In the genomic region with DNA sequence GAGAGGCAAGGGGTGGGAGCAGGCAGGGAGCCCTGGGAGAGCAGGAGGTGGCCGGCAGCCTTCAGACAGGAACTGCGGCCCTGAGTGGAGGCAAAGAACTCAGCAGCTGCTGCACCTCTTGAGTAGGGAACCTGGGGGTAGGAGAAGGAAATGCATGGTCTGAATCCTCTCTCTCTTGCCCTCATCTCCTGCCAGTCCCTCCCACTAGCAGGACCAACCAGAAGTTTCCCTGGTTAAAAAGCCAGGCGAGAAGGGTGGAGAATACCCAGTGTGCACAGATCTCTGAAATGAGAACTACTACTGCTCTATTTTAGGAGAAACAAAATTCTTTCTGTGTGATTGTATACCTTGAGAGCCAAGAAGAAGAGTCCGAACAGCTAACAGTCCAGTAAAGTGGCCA, we compare ENCODE assay signal across 9 cellular contexts. TPM values are rescaled to one million over a fixed set of nuclear protein-coding genes. Genes with fewer than 3 reads are reported as not detected.
A peak's percentile ranks its signal among the peaks of the same experiment; 100 is the strongest.
DNase-seq lines count a peak whose midpoint lies in the region; ATAC-seq and TF ChIP-seq lines count a peak whose summit lies in the region.
"Had no signal": no experiment of that assay in that cellular context is flagged by ENCODE, and none has a peak within 500 bp of the region (broad histone marks: within the 10 kb centered on the region; RNA-seq: fewer than 3 reads in every experiment).

No MANE protein-coding gene starts in this region.

- POLR2A ChIA-PET in WTC11 (lab: Charles Lee): interaction anchor here (0.7 to 1.7 kb wide), 2 partner anchors 51 to 110 kb away, joined by 6 to 8 read pairs; a partner anchor contains a TSS

- intact Hi-C loops in left cardiac atrium (cut with DNase I): loop anchor here (2.0 to 10.0 kb wide), 2 partner anchors 50 to 54 kb away; a partner anchor contains a TSS
- intact Hi-C loops in gastrocnemius medialis (cut with DNase I; ENCODE audit: low total_unique reads): loop anchor here (2.0 to 5.0 kb wide), 2 partner anchors 64 to 197 kb away; no protein-coding TSS in a partner anchor

- H3K9me3 Mint-ChIP-seq in WTC11: no peaks in the 10 kb centered on the region
- no peaks in the 10 kb centered on the region for H3K9me3 Mint-ChIP-seq in activated T-helper 17 cell treated with anti-CD3 and anti-CD28 coated beads, Interleukin-2, amount 50 U/mL, for 72 hours
- H3K9me3 Mint-ChIP-seq: central memory CD8-positive, alpha-beta T cell had no signal

- no peaks in the 10 kb centered on the region for H3K27me3 Mint-ChIP-seq in WTC11 (ENCODE audit: low read depth)
- no peaks in the 10 kb centered on the region for H3K27me3 Mint-ChIP-seq in activated T-helper 17 cell treated with anti-CD3 and anti-CD28 coated beads, Interleukin-2, amount 50 U/mL, for 72 hours
- H3K27me3 Mint-ChIP-seq: central memory CD8-positive, alpha-beta T cell had no signal

- no peak; the same call in 1 of the 2 replicates for TF ChIP-seq CTCF in WTC11 (IDR thresholded peaks at IDR 0.05)
- no peak for TF ChIP-seq CTCF in gastrocnemius medialis (IDR thresholded peaks at IDR 0.05 in 4 of 5, conservative IDR thresholded peaks at IDR 0.05 in 1 of 5)

- H3K27ac Mint-ChIP-seq in WTC11: peak overlapping the region; percentile 60
- H3K27ac Mint-ChIP-seq in activated T-helper 17 cell treated with anti-CD3 and anti-CD28 coated beads, Interleukin-2, amount 50 U/mL, for 72 hours: no peak overlapping the region

- H3K4me1 Mint-ChIP-seq in WTC11: peaks cover 13% of the 10 kb centered on the region
- peaks cover 19% of the 10 kb centered on the region for H3K4me1 Mint-ChIP-seq in activated T-helper 17 cell treated with anti-CD3 and anti-CD28 coated beads, Interleukin-2, amount 50 U/mL, for 72 hours

- peaks cover 23 to 31% of the 10 kb centered on the region in 2 donors for H3K4me1 ChIP-seq in gastrocnemius medialis

- H3K27me3 ChIP-seq in gastrocnemius medialis: no peaks in the 10 kb centered on the region

- peak overlapping the region in 3 of 4 donors; percentile 24 to 29 (median 27) for H3K4me3 ChIP-seq in gastrocnemius medialis

- ATAC-seq in WTC11 (peak; percentile 97), left cardiac atrium (peak; percentile 66 to 69), gastrocnemius medialis (peak; percentile 29 to 63), GM21576 (IDR thresholded peaks at IDR 0.05; ENCODE audit: unreplicated experiment) (no peak), GM19467 (IDR thresholded peaks at IDR 0.05; ENCODE audit: unreplicated experiment) (no peak), GM21360 (IDR thresholded peaks at IDR 0.05; ENCODE audit: unreplicated experiment) (no peak)
- no peak for ATAC-seq in activated T-helper 17 cell treated with anti-CD3 and anti-CD28 coated beads, Interleukin-2, amount 50 U/mL, for 72 hours (replicated peaks)

- H3K4me3 Mint-ChIP-seq in WTC11: no peak overlapping the region
- H3K4me3 Mint-ChIP-seq in activated T-helper 17 cell treated with anti-CD3 and anti-CD28 coated beads, Interleukin-2, amount 50 U/mL, for 72 hours: no peak overlapping the region
- H3K4me3 Mint-ChIP-seq: central memory CD8-positive, alpha-beta T cell had no signal

- no peak for TF ChIP-seq POLR2A in gastrocnemius medialis (IDR thresholded peaks at IDR 0.05)

- CTCF ChIA-PET in WTC11 (lab: Charles Lee): interaction anchor here (0.8 to 3.2 kb wide), 38 partner anchors 7 to 461 kb away, joined by 3 to 68 read pairs (median 8); a partner anchor contains a TSS

- peaks cover 17% of the 10 kb centered on the region for H3K36me3 Mint-ChIP-seq in WTC11
- H3K36me3 Mint-ChIP-seq in activated T-helper 17 cell treated with anti-CD3 and anti-CD28 coated beads, Interleukin-2, amount 50 U/mL, for 72 hours (ENCODE audit: low read depth): peaks cover 23% of the 10 kb centered on the region

- DNase-seq in GDM1 (lab: John Stamatoyannopoulos, UW): peak; percentile 76
- peak; percentile 44 for DNase-seq in WTC11 (ENCODE audit: low spot score)
- DNase-seq in left cardiac atrium: no peak
- DNase-seq in gastrocnemius medialis: no peak

- in situ Hi-C loops in gastrocnemius medialis (cut with MboI; ENCODE audit: low sequenced_read_pairs in 4 of 4): loop anchor here in 3 of 4 donors (10.0 kb wide), 1 partner anchor 54 kb away; a partner anchor contains a TSS

- no peaks in the 10 kb centered on the region for H3K36me3 ChIP-seq in gastrocnemius medialis

- H3K9me3 ChIP-seq in gastrocnemius medialis: no peaks in the 10 kb centered on the region

- peak overlapping the region; percentile 78 to 80 (median 79) for H3K27ac ChIP-seq in gastrocnemius medialis

TF ChIP-seq in WTC11, 78 proteins besides CTCF, POLR2A, EP300 and RAD21 (continues in another document):
- TF ChIP-seq, protein P1, sequence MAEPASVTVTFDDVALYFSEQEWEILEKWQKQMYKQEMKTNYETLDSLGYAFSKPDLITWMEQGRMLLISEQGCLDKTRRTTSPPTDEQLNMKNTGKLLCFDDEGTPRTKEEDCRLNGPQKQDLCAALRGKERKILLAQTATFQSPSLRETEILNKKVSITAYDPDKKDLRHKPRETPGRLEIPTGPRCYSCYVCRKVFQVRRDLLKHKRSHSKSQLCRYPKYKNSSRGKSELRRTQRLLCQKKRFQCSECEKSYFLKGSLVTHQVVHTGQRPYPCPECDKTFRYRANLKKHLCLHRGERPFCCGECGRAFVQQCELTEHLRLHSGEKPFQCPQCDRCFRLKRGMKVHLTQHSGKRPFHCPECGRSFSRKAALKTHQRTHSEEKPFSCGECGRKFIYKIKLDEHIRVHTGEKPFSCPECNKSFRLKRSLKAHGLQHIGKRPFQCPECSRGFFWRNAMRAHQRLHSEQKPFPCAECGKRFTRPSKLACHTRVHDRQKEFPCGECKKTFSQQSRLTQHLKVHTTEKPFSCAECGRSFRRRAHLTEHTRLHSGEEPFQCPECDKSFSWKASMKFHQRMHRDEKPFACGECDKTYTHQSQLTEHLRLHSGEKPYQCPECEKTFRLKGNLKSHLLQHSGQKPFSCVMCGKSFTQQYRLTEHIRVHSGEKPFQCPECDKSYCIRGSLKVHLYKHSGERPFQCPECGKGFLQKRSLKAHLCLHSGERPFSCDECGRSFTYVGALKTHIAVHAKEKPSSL (CRISPR knock-in tag; conservative IDR thresholded peaks at IDR 0.05): no peak
- TF ChIP-seq RELA (CRISPR knock-in tag; IDR thresholded peaks at IDR 0.05; ENCODE audit: borderline replicate concordance): no peak
- no peak for TF ChIP-seq IRF2 (CRISPR knock-in tag; IDR thresholded peaks at IDR 0.05; ENCODE audit: borderline replicate concordance, low read depth)
- TF ChIP-seq FOXK1 (CRISPR knock-in tag; IDR thresholded peaks at IDR 0.05): no peak
- TF ChIP-seq, protein P2, sequence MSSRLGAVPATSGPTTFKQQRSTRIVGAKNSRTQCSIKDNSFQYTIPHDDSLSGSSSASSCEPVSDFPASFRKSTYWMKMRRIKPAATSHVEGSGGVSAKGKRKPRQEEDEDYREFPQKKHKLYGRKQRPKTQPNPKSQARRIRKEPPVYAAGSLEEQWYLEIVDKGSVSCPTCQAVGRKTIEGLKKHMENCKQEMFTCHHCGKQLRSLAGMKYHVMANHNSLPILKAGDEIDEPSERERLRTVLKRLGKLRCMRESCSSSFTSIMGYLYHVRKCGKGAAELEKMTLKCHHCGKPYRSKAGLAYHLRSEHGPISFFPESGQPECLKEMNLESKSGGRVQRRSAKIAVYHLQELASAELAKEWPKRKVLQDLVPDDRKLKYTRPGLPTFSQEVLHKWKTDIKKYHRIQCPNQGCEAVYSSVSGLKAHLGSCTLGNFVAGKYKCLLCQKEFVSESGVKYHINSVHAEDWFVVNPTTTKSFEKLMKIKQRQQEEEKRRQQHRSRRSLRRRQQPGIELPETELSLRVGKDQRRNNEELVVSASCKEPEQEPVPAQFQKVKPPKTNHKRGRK (CRISPR knock-in tag; IDR thresholded peaks at IDR 0.05; ENCODE audit: borderline replicate concordance): no peak
- TF ChIP-seq, protein P3, sequence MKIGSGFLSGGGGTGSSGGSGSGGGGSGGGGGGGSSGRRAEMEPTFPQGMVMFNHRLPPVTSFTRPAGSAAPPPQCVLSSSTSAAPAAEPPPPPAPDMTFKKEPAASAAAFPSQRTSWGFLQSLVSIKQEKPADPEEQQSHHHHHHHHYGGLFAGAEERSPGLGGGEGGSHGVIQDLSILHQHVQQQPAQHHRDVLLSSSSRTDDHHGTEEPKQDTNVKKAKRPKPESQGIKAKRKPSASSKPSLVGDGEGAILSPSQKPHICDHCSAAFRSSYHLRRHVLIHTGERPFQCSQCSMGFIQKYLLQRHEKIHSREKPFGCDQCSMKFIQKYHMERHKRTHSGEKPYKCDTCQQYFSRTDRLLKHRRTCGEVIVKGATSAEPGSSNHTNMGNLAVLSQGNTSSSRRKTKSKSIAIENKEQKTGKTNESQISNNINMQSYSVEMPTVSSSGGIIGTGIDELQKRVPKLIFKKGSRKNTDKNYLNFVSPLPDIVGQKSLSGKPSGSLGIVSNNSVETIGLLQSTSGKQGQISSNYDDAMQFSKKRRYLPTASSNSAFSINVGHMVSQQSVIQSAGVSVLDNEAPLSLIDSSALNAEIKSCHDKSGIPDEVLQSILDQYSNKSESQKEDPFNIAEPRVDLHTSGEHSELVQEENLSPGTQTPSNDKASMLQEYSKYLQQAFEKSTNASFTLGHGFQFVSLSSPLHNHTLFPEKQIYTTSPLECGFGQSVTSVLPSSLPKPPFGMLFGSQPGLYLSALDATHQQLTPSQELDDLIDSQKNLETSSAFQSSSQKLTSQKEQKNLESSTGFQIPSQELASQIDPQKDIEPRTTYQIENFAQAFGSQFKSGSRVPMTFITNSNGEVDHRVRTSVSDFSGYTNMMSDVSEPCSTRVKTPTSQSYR (CRISPR knock-in tag; IDR thresholded peaks at IDR 0.05): no peak
- no peak for TF ChIP-seq NFATC4 (CRISPR knock-in tag; IDR thresholded peaks at IDR 0.05)

RNA-seq across cellular contexts. Expression of a gene that starts 25.4 kb away (rescaled TPM):
- total RNA-seq in WTC11 (2021): 33.8 to 36.3 TPM (median 36.2 TPM) in 3 replicates
- 10 to 100 TPM; 34.8 to 36.9 TPM for total RNA-seq in left cardiac atrium
- total RNA-seq in gastrocnemius medialis: 10 to 100 TPM; 51.9 to 66.0 (median 57.3) TPM
- total RNA-seq in activated T-helper 17 cell treated with anti-CD3 and anti-CD28 coated beads, Interleukin-2, amount 50 U/mL, for 72 hours: 10 to 100 TPM; 30.4 to 48.5 TPM

RNA-seq across cellular contexts. Expression of a gene that starts 39.9 kb away (rescaled TPM):
- total RNA-seq in WTC11 (2021) (0.05 to 0.13 TPM (median 0.11 TPM) in 3 replicates), left cardiac atrium (1 to 10 TPM; 1.6 to 2.6 TPM), gastrocnemius medialis (10 to 100 TPM in 3 of 4 donors, 1 to 10 TPM in 1; 2.4 to 46.7 (median 26.9) TPM)
- under 1 TPM; 0.21 to 0.28 TPM for total RNA-seq in activated T-helper 17 cell treated with anti-CD3 and anti-CD28 coated beads, Interleukin-2, amount 50 U/mL, for 72 hours

RNA-seq across cellular contexts. Expression of a gene that starts 51.1 kb away (rescaled TPM):
- 14.8 to 21.1 TPM (median 16.9 TPM) in 3 replicates for total RNA-seq in WTC11 (2021)
- total RNA-seq in left cardiac atrium: 10 to 100 TPM; 27.5 to 39.2 TPM
- 10 to 100 TPM; 14.0 to 29.9 (median 24.9) TPM for total RNA-seq in gastrocnemius medialis
- 10 to 100 TPM; 33.4 to 67.8 TPM for total RNA-seq in activated T-helper 17 cell treated with anti-CD3 and anti-CD28 coated beads, Interleukin-2, amount 50 U/mL, for 72 hours

Comparison
In these comparisons a context has a peak if more than half of its experiments do, and no peak if none do; other contexts are left out.
1. DNase-seq: peak in GDM1 (single experiment) and WTC11 (single experiment); none in left cardiac atrium (single experiment) and gastrocnemius medialis (0 of 2).
2. ATAC-seq: peak in WTC11 (single experiment), left cardiac atrium (2 of 2) and gastrocnemius medialis (2 of 2); none in activated T-helper 17 cell treated with anti-CD3 and anti-CD28 coated beads, Interleukin-2, amount 50 U/mL, for 72 hours (single experiment), GM21576 (single experiment), GM19467 (single experiment) and GM21360 (single experiment).